Comparison of ENCODE assay signal across 9 cellular contexts in genomic region chr2:55418072-55418471, GRCh38. TPM values are rescaled to one million over a fixed set of nuclear protein-coding genes. Genes with fewer than 3 reads are reported as not detected.
DNase-seq lines count a peak whose midpoint lies in the region; ATAC-seq and TF ChIP-seq lines count a peak whose summit lies in the region.
"Had no signal": no experiment of that assay in that cellular context is flagged by ENCODE, and none has a peak within 500 bp of the region (broad histone marks: within the 10 kb centered on the region; RNA-seq: fewer than 3 reads in every experiment).

No MANE protein-coding gene starts in this region.

- CTCF ChIA-PET in activated CD8-positive, alpha-beta T cell treated with anti-CD3 and anti-CD28 coated beads for 36 hours (lab: Charles Lee): no interaction called here

- H3K9ac ChIP-seq in iPS-18a (ENCODE audit: low read length) (peak overlapping the region; percentile 73), colonic mucosa (ENCODE audit: low read depth in 2 of 2, low read length in 2 of 2) (no peak overlapping the region)

- peaks cover 14% of the 10 kb centered on the region for H3K4me1 ChIP-seq in iPS-18a (ENCODE audit: control insufficient read depth, low read depth, low read length)
- H3K4me1 ChIP-seq in colonic mucosa: no peaks in the 10 kb centered on the region

- H3K27ac ChIP-seq in iPS-18a (ENCODE audit: low read length): no peak overlapping the region
- no peak overlapping the region for H3K27ac ChIP-seq in colonic mucosa

- no peak for DNase-seq in T-helper 2 cell treated with Interferon-gamma antibody and Interleukin-4, amounts not matched to agents 5 μg/mL and 100 μg/mL, for 36 hours (ENCODE audit: low spot score)
- no peak for DNase-seq in T-helper 2 cell
- no peak for DNase-seq in activated CD8-positive, alpha-beta T cell treated with anti-CD3 and anti-CD28 coated beads for 36 hours
- DNase-seq in superior temporal gyrus (ENCODE audit: extremely low spot score): peak; percentile 78
- DNase-seq in colonic mucosa: no peak
- DNase-seq in dedifferentiated amniotic fluid mesenchymal stem cell (ENCODE audit: extremely low spot score): no peak
- DNase-seq: activated CD4-positive, CD25-positive, alpha-beta regulatory T cell treated with anti-CD3 and anti-CD28 coated beads, Interleukin-2, amount 50 U/mL, for 72 hours had no signal

- no peaks in the 10 kb centered on the region for H3K9me3 Mint-ChIP-seq in T-helper 2 cell treated with Interferon-gamma antibody and Interleukin-4, amounts not matched to agents 5 μg/mL and 100 μg/mL, for 36 hours
- no peaks in the 10 kb centered on the region for H3K9me3 Mint-ChIP-seq in activated CD8-positive, alpha-beta T cell treated with anti-CD3 and anti-CD28 coated beads for 36 hours

- no peaks in the 10 kb centered on the region for H3K27me3 ChIP-seq in iPS-18a (ENCODE audit: control insufficient read depth, insufficient read depth, low read length)
- H3K27me3 ChIP-seq in colonic mucosa: no peaks in the 10 kb centered on the region

- intact Hi-C loops in activated CD8-positive, alpha-beta T cell treated with anti-CD3 and anti-CD28 coated beads for 36 hours (cut with micrococcal nuclease): loop anchor here (5.0 kb wide), 1 partner anchor 366 kb away; the partner anchor contains the start of gene RTN4
- intact Hi-C loops in colonic mucosa (cut with DNase I): no loop called here

- H3K9me3 ChIP-seq in iPS-18a (ENCODE audit: control insufficient read depth, low read depth, low read length): no peaks in the 10 kb centered on the region
- no peaks in the 10 kb centered on the region for H3K9me3 ChIP-seq in colonic mucosa

- TF ChIP-seq CTCF in activated CD8-positive, alpha-beta T cell treated with anti-CD3 and anti-CD28 coated beads for 36 hours (IDR thresholded peaks at IDR 0.05): no peak
- TF ChIP-seq CTCF in colonic mucosa (IDR thresholded peaks at IDR 0.05): no peak

- H3K4me3 Mint-ChIP-seq in T-helper 2 cell treated with Interferon-gamma antibody and Interleukin-4, amounts not matched to agents 5 μg/mL and 100 μg/mL, for 36 hours: peak overlapping the region; percentile 85
- H3K4me3 Mint-ChIP-seq in activated CD8-positive, alpha-beta T cell treated with anti-CD3 and anti-CD28 coated beads for 36 hours: peak overlapping the region; percentile 92

- H3K36me3 ChIP-seq in iPS-18a (ENCODE audit: control insufficient read depth, low read depth, low read length) (peaks cover 6% of the 10 kb centered on the region), colonic mucosa (no peaks in the 10 kb centered on the region)

- no peak overlapping the region for H3K27ac Mint-ChIP-seq in T-helper 2 cell treated with Interferon-gamma antibody and Interleukin-4, amounts not matched to agents 5 μg/mL and 100 μg/mL, for 36 hours
- no peak overlapping the region for H3K27ac Mint-ChIP-seq in activated CD8-positive, alpha-beta T cell treated with anti-CD3 and anti-CD28 coated beads for 36 hours

- H3K4me3 ChIP-seq in iPS-18a (ENCODE audit: low read length): peak overlapping the region; percentile 89
- no peak overlapping the region for H3K4me3 ChIP-seq in colonic mucosa

- peaks cover 27% of the 10 kb centered on the region for H3K4me1 Mint-ChIP-seq in T-helper 2 cell treated with Interferon-gamma antibody and Interleukin-4, amounts not matched to agents 5 μg/mL and 100 μg/mL, for 36 hours (ENCODE audit: low read depth)
- H3K4me1 Mint-ChIP-seq in activated CD8-positive, alpha-beta T cell treated with anti-CD3 and anti-CD28 coated beads for 36 hours (ENCODE audit: low read depth): peaks cover 28% of the 10 kb centered on the region

- no peaks in the 10 kb centered on the region for H3K36me3 Mint-ChIP-seq in T-helper 2 cell treated with Interferon-gamma antibody and Interleukin-4, amounts not matched to agents 5 μg/mL and 100 μg/mL, for 36 hours (ENCODE audit: low read depth)
- no peaks in the 10 kb centered on the region for H3K36me3 Mint-ChIP-seq in activated CD8-positive, alpha-beta T cell treated with anti-CD3 and anti-CD28 coated beads for 36 hours (ENCODE audit: low read depth)

- POLR2A ChIA-PET in activated CD8-positive, alpha-beta T cell treated with anti-CD3 and anti-CD28 coated beads for 36 hours (lab: Charles Lee): interaction anchor here (0.6 kb wide), 1 partner anchor 174 kb away, joined by 3 read pairs; no protein-coding TSS in a partner anchor

- peaks cover 18% of the 10 kb centered on the region for H3K27me3 Mint-ChIP-seq in T-helper 2 cell treated with Interferon-gamma antibody and Interleukin-4, amounts not matched to agents 5 μg/mL and 100 μg/mL, for 36 hours (ENCODE audit: low read depth)
- no peaks in the 10 kb centered on the region for H3K27me3 Mint-ChIP-seq in activated CD8-positive, alpha-beta T cell treated with anti-CD3 and anti-CD28 coated beads for 36 hours

- no peak for ATAC-seq in activated CD8-positive, alpha-beta T cell treated with anti-CD3 and anti-CD28 coated beads for 36 hours
- no peak for ATAC-seq in HG03196 (IDR thresholded peaks at IDR 0.05; ENCODE audit: unreplicated experiment)

RNA-seq across cellular contexts. Expression of gene CCDC88A, which starts 1.6 kb away (rescaled TPM):
- 10 to 100 TPM; 14.8 to 15.8 TPM for total RNA-seq in activated CD8-positive, alpha-beta T cell treated with anti-CD3 and anti-CD28 coated beads for 36 hours
- total RNA-seq in colonic mucosa: 10 to 100 TPM in 1 of 2 donors, 1 to 10 TPM in 1; 4.2 to 11.4 TPM
